ENCODE assay signal across 8 cellular contexts in genomic region chr13:71864094-71864980, GRCh38. TPM values are rescaled to one million over a fixed set of nuclear protein-coding genes. Genes with fewer than 3 reads are reported as not detected.
A peak's percentile ranks its signal among the peaks of the same experiment; 100 is the strongest.
DNase-seq lines count a peak whose midpoint lies in the region; ATAC-seq, FAIRE-seq and TF ChIP-seq lines count a peak whose summit lies in the region.

No MANE protein-coding gene starts in this region.

- WGBS in pancreas, 2 donors: 7 to 8% methylated on average over 39 of the region's 39 CpGs

- CTCF ChIA-PET in activated CD4-positive, alpha-beta memory T cell treated with anti-CD3 and anti-CD28 coated beads for 36 hours (lab: Charles Lee): no interaction called here

- intact Hi-C loops in activated CD4-positive, alpha-beta memory T cell treated with anti-CD3 and anti-CD28 coated beads for 36 hours (cut with micrococcal nuclease): no loop called here
- intact Hi-C loops in head of caudate nucleus (cut with DNase I): no loop called here
- intact Hi-C loops in pancreas (cut with DNase I): no loop called here

- peak overlapping the region; percentile 32 to 81 (median 46) for H3K4me3 ChIP-seq in pancreas

- no peak for TF ChIP-seq CTCF in pancreas (IDR thresholded peaks at IDR 0.05)

- peaks cover 0 to 3% (median 0%) of the 10 kb centered on the region in 3 donors for H3K4me1 ChIP-seq in pancreas

- H3K9me3 Mint-ChIP-seq in activated CD4-positive, alpha-beta memory T cell treated with anti-CD3 and anti-CD28 coated beads for 36 hours: no peaks in the 10 kb centered on the region

- FAIRE-seq in pancreas (lab: Jason Lieb, UNC): no peak

- peaks cover 0 to 16% (median 0%) of the 10 kb centered on the region in 4 donors for H3K27me3 ChIP-seq in pancreas

- H3K4me1 Mint-ChIP-seq in activated CD4-positive, alpha-beta memory T cell treated with anti-CD3 and anti-CD28 coated beads for 36 hours (ENCODE audit: low read depth): peaks cover 17% of the 10 kb centered on the region

- peak; percentile 40 for DNase-seq in stimulated activated CD4-positive, alpha-beta T cell treated with anti-CD3 and anti-CD28 coated beads, Interleukin-15, amount 100 ng/mL, for 24 hours
- no peak for DNase-seq in stimulated activated CD4-positive, alpha-beta T cell treated with anti-CD3 and anti-CD28 coated beads, Interleukin-4, amount 100 ng/mL, for 24 hours
- DNase-seq in activated CD4-positive, alpha-beta memory T cell treated with anti-CD3 and anti-CD28 coated beads for 36 hours: no peak
- DNase-seq in head of caudate nucleus (peak in 41 of 42 donors; percentile 9 to 81 (median 51)), pancreas (peak; percentile 24 to 72 (median 44))

- H3K27me3 Mint-ChIP-seq in activated CD4-positive, alpha-beta memory T cell treated with anti-CD3 and anti-CD28 coated beads for 36 hours: peaks cover 35% of the 10 kb centered on the region

- no peaks in the 10 kb centered on the region for H3K36me3 ChIP-seq in pancreas

- POLR2A ChIA-PET in activated CD4-positive, alpha-beta memory T cell treated with anti-CD3 and anti-CD28 coated beads for 36 hours (lab: Charles Lee): no interaction called here

- no peak overlapping the region for H3K27ac Mint-ChIP-seq in activated CD4-positive, alpha-beta memory T cell treated with anti-CD3 and anti-CD28 coated beads for 36 hours

- no peaks in the 10 kb centered on the region for H3K9me3 ChIP-seq in pancreas

- peak; percentile 26 to 80 (median 62) for ATAC-seq in pancreas
- ATAC-seq in HG03135 (IDR thresholded peaks at IDR 0.05; ENCODE audit: unreplicated experiment): no peak
- ATAC-seq in HG03097 (IDR thresholded peaks at IDR 0.05; ENCODE audit: low FRiP score, unreplicated experiment): no peak
- no peak for ATAC-seq in GM19397 (IDR thresholded peaks at IDR 0.05; ENCODE audit: unreplicated experiment)

- peak overlapping the region; percentile 57 for H3K4me3 Mint-ChIP-seq in activated CD4-positive, alpha-beta memory T cell treated with anti-CD3 and anti-CD28 coated beads for 36 hours

- peak overlapping the region; percentile 12 to 74 (median 46) for H3K27ac ChIP-seq in pancreas

- H3K36me3 Mint-ChIP-seq in activated CD4-positive, alpha-beta memory T cell treated with anti-CD3 and anti-CD28 coated beads for 36 hours: peaks cover 5% of the 10 kb centered on the region

RNA-seq across cellular contexts. Expression of gene DACH1, which starts 2.7 kb away (rescaled TPM):
- total RNA-seq in activated CD4-positive, alpha-beta memory T cell treated with anti-CD3 and anti-CD28 coated beads for 36 hours: not detected
- total RNA-seq in pancreas: 1 to 10 TPM in 5 of 6 donors, under 1 TPM in 1; 0.73 to 3.1 (median 1.7) TPM
- 1 to 10 TPM; 1.3 to 5.5 TPM for polyA plus RNA-seq in pancreas

Comparison
In these comparisons a context has a peak if more than half of its experiments do, and no peak if none do; other contexts are left out.
1. DNase-seq: peak in stimulated activated CD4-positive, alpha-beta T cell treated with anti-CD3 and anti-CD28 coated beads, Interleukin-15, amount 100 ng/mL, for 24 hours (single experiment), head of caudate nucleus (41 of 42) and pancreas (6 of 6); none in stimulated activated CD4-positive, alpha-beta T cell treated with anti-CD3 and anti-CD28 coated beads, Interleukin-4, amount 100 ng/mL, for 24 hours (single experiment) and activated CD4-positive, alpha-beta memory T cell treated with anti-CD3 and anti-CD28 coated beads for 36 hours (single experiment).
2. ATAC-seq: peak in pancreas (4 of 4); none in HG03135 (single experiment), HG03097 (single experiment) and GM19397 (single experiment).